In genomic region chr7:44273681-44274622, GRCh38 we compare ENCODE assay signal across 1 cellular context.
TF ChIP-seq lines count a peak whose summit lies in the region.

No MANE protein-coding gene starts in this region.

TF ChIP-seq in GM12878, 131 proteins besides CTCF, POLR2A, EP300 and RAD21 (continued from another document):
- TF ChIP-seq RELB (IDR thresholded peaks at IDR 0.05; ENCODE audit: low read depth), result peak; percentile 35; the same call in 1 of the 2 replicates
- no peak for TF ChIP-seq YBX1 (IDR thresholded peaks at IDR 0.05)
- TF ChIP-seq RAD51 (IDR thresholded peaks at IDR 0.05), result no peak
- no peak for TF ChIP-seq MYC (IDR thresholded peaks at IDR 0.05; ENCODE audit: insufficient read depth, insufficient read length, insufficient replicate concordance, low read length, severe bottlenecking)
- no peak for TF ChIP-seq MLLT1 (IDR thresholded peaks at IDR 0.05)
- TF ChIP-seq MTA2 (IDR thresholded peaks at IDR 0.05; ENCODE audit: low read depth), result peak; percentile 51
- TF ChIP-seq, protein P1, sequence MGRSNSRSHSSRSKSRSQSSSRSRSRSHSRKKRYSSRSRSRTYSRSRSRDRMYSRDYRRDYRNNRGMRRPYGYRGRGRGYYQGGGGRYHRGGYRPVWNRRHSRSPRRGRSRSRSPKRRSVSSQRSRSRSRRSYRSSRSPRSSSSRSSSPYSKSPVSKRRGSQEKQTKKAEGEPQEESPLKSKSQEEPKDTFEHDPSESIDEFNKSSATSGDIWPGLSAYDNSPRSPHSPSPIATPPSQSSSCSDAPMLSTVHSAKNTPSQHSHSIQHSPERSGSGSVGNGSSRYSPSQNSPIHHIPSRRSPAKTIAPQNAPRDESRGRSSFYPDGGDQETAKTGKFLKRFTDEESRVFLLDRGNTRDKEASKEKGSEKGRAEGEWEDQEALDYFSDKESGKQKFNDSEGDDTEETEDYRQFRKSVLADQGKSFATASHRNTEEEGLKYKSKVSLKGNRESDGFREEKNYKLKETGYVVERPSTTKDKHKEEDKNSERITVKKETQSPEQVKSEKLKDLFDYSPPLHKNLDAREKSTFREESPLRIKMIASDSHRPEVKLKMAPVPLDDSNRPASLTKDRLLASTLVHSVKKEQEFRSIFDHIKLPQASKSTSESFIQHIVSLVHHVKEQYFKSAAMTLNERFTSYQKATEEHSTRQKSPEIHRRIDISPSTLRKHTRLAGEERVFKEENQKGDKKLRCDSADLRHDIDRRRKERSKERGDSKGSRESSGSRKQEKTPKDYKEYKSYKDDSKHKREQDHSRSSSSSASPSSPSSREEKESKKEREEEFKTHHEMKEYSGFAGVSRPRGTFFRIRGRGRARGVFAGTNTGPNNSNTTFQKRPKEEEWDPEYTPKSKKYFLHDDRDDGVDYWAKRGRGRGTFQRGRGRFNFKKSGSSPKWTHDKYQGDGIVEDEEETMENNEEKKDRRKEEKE (IDR thresholded peaks at IDR 0.05), result no peak
- TF ChIP-seq HDGF (IDR thresholded peaks at IDR 0.05), result no peak
- TF ChIP-seq NBN (IDR thresholded peaks at IDR 0.05), result no peak
- peak; percentile 47; the same call in 1 of the 2 replicates for TF ChIP-seq NFXL1 (IDR thresholded peaks at IDR 0.05; ENCODE audit: borderline replicate concordance)
- peak; percentile 81 for TF ChIP-seq NR2F1 (conservative IDR thresholded peaks at IDR 0.05)
- TF ChIP-seq, protein P2, sequence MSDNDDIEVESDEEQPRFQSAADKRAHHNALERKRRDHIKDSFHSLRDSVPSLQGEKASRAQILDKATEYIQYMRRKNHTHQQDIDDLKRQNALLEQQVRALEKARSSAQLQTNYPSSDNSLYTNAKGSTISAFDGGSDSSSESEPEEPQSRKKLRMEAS (IDR thresholded peaks at IDR 0.05; ENCODE audit: low read depth, low read length), result no peak
- TF ChIP-seq ZBED1 (IDR thresholded peaks at IDR 0.05; ENCODE audit: borderline replicate concordance), result no peak
- TF ChIP-seq SREBF2 (IDR thresholded peaks at IDR 0.05; ENCODE audit: low read length), result no peak
- TF ChIP-seq SMARCA5 (IDR thresholded peaks at IDR 0.05), result no peak
- TF ChIP-seq HDAC2 (IDR thresholded peaks at IDR 0.05), result no peak
- no peak for TF ChIP-seq SREBF1 (IDR thresholded peaks at IDR 0.05; ENCODE audit: low read length)
- TF ChIP-seq LARP7 (IDR thresholded peaks at IDR 0.05), result no peak
- TF ChIP-seq TARDBP (IDR thresholded peaks at IDR 0.05; ENCODE audit: borderline replicate concordance), result no peak
TF ChIP-seq in GM12878: peak in this region for 9.
